Comparison of ENCODE assay signal across 1 cellular context in the genomic region with DNA sequence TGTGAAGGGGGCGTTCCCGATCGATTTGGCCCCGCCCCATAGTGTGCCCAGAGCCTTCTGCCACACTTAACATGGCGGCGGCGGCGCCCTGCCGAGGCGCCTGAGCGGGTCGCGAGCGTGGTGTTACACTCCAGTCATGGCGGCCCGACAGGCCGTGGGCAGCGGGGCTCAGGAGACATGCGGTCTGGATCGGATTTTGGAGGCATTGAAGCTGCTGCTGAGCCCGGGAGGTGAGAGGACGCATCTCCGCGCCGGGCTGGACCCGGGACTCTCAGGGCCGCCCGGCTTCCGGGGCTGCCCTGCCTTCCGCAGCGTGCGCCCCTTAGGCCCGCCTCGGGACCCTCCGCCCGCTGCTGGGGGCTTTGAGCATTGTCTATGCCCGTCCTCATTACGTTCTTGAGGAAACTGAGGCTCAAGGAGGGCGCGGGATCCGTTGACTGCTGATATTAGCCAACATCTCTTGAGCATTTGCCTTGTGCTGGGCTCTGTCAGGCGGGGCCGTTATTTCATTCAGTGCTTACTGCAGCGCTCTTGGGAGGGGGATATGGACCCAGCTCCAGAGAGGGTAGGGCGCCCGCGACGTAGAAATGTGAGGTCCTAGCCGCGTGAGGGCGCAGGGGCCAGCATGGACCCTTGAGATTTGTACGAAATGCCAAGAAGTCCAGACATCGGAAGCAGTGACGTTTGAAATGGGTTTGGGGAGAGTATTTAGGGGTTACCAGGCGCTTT.
TF ChIP-seq lines count a peak whose summit lies in the region.

Gene TANGO6 (plus strand): TSS at position 50 of the 729 bp plus-strand sequence. CDS start 87 bp downstream, at position 137.

TF ChIP-seq in GM12878, 131 proteins besides CTCF, POLR2A, EP300 and RAD21 (continued from another document):
- TF ChIP-seq RCOR1 (conservative IDR thresholded peaks at IDR 0.05; ENCODE audit: low read depth, low read length) = no peak
- TF ChIP-seq, protein P1, sequence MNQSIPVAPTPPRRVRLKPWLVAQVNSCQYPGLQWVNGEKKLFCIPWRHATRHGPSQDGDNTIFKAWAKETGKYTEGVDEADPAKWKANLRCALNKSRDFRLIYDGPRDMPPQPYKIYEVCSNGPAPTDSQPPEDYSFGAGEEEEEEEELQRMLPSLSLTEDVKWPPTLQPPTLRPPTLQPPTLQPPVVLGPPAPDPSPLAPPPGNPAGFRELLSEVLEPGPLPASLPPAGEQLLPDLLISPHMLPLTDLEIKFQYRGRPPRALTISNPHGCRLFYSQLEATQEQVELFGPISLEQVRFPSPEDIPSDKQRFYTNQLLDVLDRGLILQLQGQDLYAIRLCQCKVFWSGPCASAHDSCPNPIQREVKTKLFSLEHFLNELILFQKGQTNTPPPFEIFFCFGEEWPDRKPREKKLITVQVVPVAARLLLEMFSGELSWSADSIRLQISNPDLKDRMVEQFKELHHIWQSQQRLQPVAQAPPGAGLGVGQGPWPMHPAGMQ (IDR thresholded peaks at IDR 0.05; ENCODE audit: borderline replicate concordance) = no peak
- no peak; the same call in 1 of the 2 replicates for TF ChIP-seq HDGF (IDR thresholded peaks at IDR 0.05)
- TF ChIP-seq FOXK2 (IDR thresholded peaks at IDR 0.05) = no peak
- TF ChIP-seq BACH1 (IDR thresholded peaks at IDR 0.05; ENCODE audit: borderline replicate concordance) = peak; percentile 77
- 0 out of 3 replicates have a peak, but pooled peaks have one; percentile 26 for TF ChIP-seq POU2F2 (IDR thresholded peaks at IDR 0.05; ENCODE audit: borderline replicate concordance, low read depth, low read length)
- TF ChIP-seq CREM (IDR thresholded peaks at IDR 0.05; ENCODE audit: low read depth) = peak; percentile 58
- TF ChIP-seq POLR2AphosphoS5 (IDR thresholded peaks at IDR 0.05; ENCODE audit: low read length) = peak; percentile 81
- peak; percentile 15; the same call in 1 of the 2 replicates for TF ChIP-seq NBN (IDR thresholded peaks at IDR 0.05)
- 0 out of 2 replicates have a peak, but pooled peaks have one; percentile 8 for TF ChIP-seq SMARCA5 (IDR thresholded peaks at IDR 0.05)
- TF ChIP-seq EZH2 (IDR thresholded peaks at IDR 0.05; ENCODE audit: borderline replicate concordance, control insufficient read depth, low read depth, low read length) = no peak
- no peak for TF ChIP-seq RFX5 (IDR thresholded peaks at IDR 0.05; ENCODE audit: low read depth, low read length)
- no peak for TF ChIP-seq SUZ12 (IDR thresholded peaks at IDR 0.05; ENCODE audit: unreplicated experiment)
- no peak for TF ChIP-seq PBX3 (IDR thresholded peaks at IDR 0.05; ENCODE audit: insufficient replicate concordance, low read depth, low read length)
- no peak for TF ChIP-seq MTA3 (IDR thresholded peaks at IDR 0.05; ENCODE audit: borderline replicate concordance, low read length)
- peak; percentile 57; the same call in 1 of the 2 replicates for TF ChIP-seq GABPA (IDR thresholded peaks at IDR 0.05; ENCODE audit: low read depth)
- 0 out of 2 replicates have a peak, but pooled peaks have one; percentile 48 for TF ChIP-seq POLR2AphosphoS2 (IDR thresholded peaks at IDR 0.05; ENCODE audit: low read depth, low read length)
- TF ChIP-seq, protein P2, sequence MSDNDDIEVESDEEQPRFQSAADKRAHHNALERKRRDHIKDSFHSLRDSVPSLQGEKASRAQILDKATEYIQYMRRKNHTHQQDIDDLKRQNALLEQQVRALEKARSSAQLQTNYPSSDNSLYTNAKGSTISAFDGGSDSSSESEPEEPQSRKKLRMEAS (IDR thresholded peaks at IDR 0.05; ENCODE audit: low read depth, low read length) = 0 out of 2 replicates have a peak, but pooled peaks have one; percentile 60
- no peak for TF ChIP-seq TCF7 (IDR thresholded peaks at IDR 0.05; ENCODE audit: borderline replicate concordance)
- no peak for TF ChIP-seq KLF5 (IDR thresholded peaks at IDR 0.05; ENCODE audit: partially characterized antibody)
- TF ChIP-seq, protein P3, sequence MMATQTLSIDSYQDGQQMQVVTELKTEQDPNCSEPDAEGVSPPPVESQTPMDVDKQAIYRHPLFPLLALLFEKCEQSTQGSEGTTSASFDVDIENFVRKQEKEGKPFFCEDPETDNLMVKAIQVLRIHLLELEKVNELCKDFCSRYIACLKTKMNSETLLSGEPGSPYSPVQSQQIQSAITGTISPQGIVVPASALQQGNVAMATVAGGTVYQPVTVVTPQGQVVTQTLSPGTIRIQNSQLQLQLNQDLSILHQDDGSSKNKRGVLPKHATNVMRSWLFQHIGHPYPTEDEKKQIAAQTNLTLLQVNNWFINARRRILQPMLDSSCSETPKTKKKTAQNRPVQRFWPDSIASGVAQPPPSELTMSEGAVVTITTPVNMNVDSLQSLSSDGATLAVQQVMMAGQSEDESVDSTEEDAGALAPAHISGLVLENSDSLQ (IDR thresholded peaks at IDR 0.05) = peak; percentile 55
- TF ChIP-seq ZBTB40 (IDR thresholded peaks at IDR 0.05; ENCODE audit: borderline replicate concordance) = peak; percentile 78; the same call in 1 of the 2 replicates
- peak; percentile 58; the same call in 1 of the 2 replicates for TF ChIP-seq NKRF (conservative IDR thresholded peaks at IDR 0.05)
- TF ChIP-seq GATAD2B (conservative IDR thresholded peaks at IDR 0.05; ENCODE audit: low read depth) = peak; percentile 84
- peak; percentile 92; the same call in 1 of the 2 replicates for TF ChIP-seq ZNF384 (IDR thresholded peaks at IDR 0.05; ENCODE audit: borderline replicate concordance, low read depth, low read length)
- TF ChIP-seq FOS (IDR thresholded peaks at IDR 0.05; ENCODE audit: borderline replicate concordance, extremely low read depth, insufficient read length) = no peak
